Comparison of ENCODE assay signal across 10 cellular contexts in the genomic region with DNA sequence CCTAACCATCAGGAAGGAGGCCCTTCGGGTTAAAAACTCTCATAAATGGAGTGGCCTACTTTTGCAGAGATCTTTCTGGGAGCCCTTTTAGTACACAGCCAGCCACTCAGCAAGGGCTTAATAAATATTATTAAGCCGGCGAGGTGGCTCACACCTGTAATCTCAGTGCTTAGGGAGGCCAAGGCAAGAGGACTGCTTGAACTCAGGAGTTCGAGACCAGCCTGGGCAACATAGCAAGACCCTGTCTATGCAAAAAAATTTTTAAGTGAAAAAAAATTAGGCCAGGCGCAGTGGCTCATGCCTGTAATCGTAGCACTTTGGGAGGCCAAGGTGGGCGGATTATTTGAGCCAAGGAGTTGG. TPM values are rescaled to one million over a fixed set of nuclear protein-coding genes. Genes with fewer than 3 reads are reported as not detected.
DNase-seq lines count a peak whose midpoint lies in the region; ATAC-seq and TF ChIP-seq lines count a peak whose summit lies in the region.
"Had no signal": no experiment of that assay in that cellular context is flagged by ENCODE, and none has a peak within 500 bp of the region (broad histone marks: within the 10 kb centered on the region; RNA-seq: fewer than 3 reads in every experiment).

No MANE protein-coding gene starts in this region.

- H3K27ac ChIP-seq in SJSA1 (peak overlapping the region; percentile 23), esophagus squamous epithelium (peak overlapping the region; percentile 79 to 93 (median 90)), rectal smooth muscle tissue (ENCODE audit: low read depth, low read length) (peak overlapping the region; percentile 94)

- H3K9me3 ChIP-seq in SJSA1 (replicated peaks) (no peaks in the 10 kb centered on the region), esophagus squamous epithelium (no peaks in the 10 kb centered on the region)

- no peak for TF ChIP-seq CTCF in GM12864 (IDR thresholded peaks at IDR 0.05; ENCODE audit: low read depth, low read length, missing control alignments)
- no peak for TF ChIP-seq CTCF in esophagus squamous epithelium (IDR thresholded peaks at IDR 0.05)
- no peak for TF ChIP-seq CTCF in GM10266 (IDR thresholded peaks at IDR 0.05; ENCODE audit: control insufficient read depth, insufficient read depth, low read depth, missing control alignments)

- CTCF ChIA-PET in HEK293T (lab: Yijun Ruan, JAX): interaction anchor here (0.9 kb wide), 1 partner anchor 16 kb away, joined by 3 read pairs; no protein-coding TSS in a partner anchor

- ATAC-seq in GM18868 (IDR thresholded peaks at IDR 0.05; ENCODE audit: unreplicated experiment): no peak
- no peak for ATAC-seq in GM21619 (IDR thresholded peaks at IDR 0.05; ENCODE audit: unreplicated experiment)

- H3K9ac ChIP-seq in rectal smooth muscle tissue (ENCODE audit: low read length): no peak overlapping the region

- H3K4me3 ChIP-seq in GM12864 (ENCODE audit: low read depth, low read length): peak overlapping the region; percentile 57; the same call in 1 of the 2 replicates
- H3K4me3 ChIP-seq in SJSA1: peak overlapping the region; percentile 90
- H3K4me3 ChIP-seq in esophagus squamous epithelium: peak overlapping the region in 3 of 4 donors; percentile 73 to 89 (median 75)
- peak overlapping the region; percentile 55 for H3K4me3 ChIP-seq in rectal smooth muscle tissue (ENCODE audit: low read length)

- 82 to 84% methylated on average over 6 to 7 of the region's 7 CpGs for WGBS in esophagus squamous epithelium, 2 donors

- intact Hi-C loops in esophagus squamous epithelium (cut with DNase I): no loop called here

- H3K36me3 ChIP-seq in SJSA1 (peaks cover 45% of the 10 kb centered on the region), esophagus squamous epithelium (peaks cover 0 to 54% (median 4%) of the 10 kb centered on the region in 3 donors), rectal smooth muscle tissue (ENCODE audit: control insufficient read depth, insufficient read depth, low read length) (no peaks in the 10 kb centered on the region)

- peaks cover 58% of the 10 kb centered on the region for H3K4me1 ChIP-seq in SJSA1 (replicated peaks)
- peaks cover 13 to 67% (median 34%) of the 10 kb centered on the region in 3 donors for H3K4me1 ChIP-seq in esophagus squamous epithelium
- peaks cover 27% of the 10 kb centered on the region for H3K4me1 ChIP-seq in rectal smooth muscle tissue (ENCODE audit: control insufficient read depth, insufficient read depth, low read length)

- TF ChIP-seq POLR2A in esophagus squamous epithelium (IDR thresholded peaks at IDR 0.05): no peak

- no peak for DNase-seq in GM12864 (ENCODE audit: low read depth)
- DNase-seq in SJSA1 (ENCODE audit: low read depth in 1 of 2, low spot score in 2 of 2): no peak
- DNase-seq in esophagus squamous epithelium (lab: John Stamatoyannopoulos, UW): no peak
- no peak for DNase-seq in HEK293T (ENCODE audit: extremely low spot score)
- DNase-seq in GM10266 (ENCODE audit: extremely low spot score): no peak

- POLR2A ChIA-PET in HEK293T (lab: Yijun Ruan, JAX): interaction anchor here (0.6 to 1.2 kb wide), 3 partner anchors 10 to 59 kb away, joined by 3 to 4 read pairs (median 3); no protein-coding TSS in a partner anchor

- H3K27me3 ChIP-seq in SJSA1 (replicated peaks): no peaks in the 10 kb centered on the region
- no peaks in the 10 kb centered on the region for H3K27me3 ChIP-seq in esophagus squamous epithelium
- H3K27me3 ChIP-seq in rectal smooth muscle tissue (ENCODE audit: control insufficient read depth, insufficient read depth, low read length): no peaks in the 10 kb centered on the region

TF ChIP-seq in HEK293T, 16 proteins besides CTCF, POLR2A, EP300 and RAD21:
- TF ChIP-seq ARNT (IDR thresholded peaks at IDR 0.05) (no peak), BHLHE40 (IDR thresholded peaks at IDR 0.05; ENCODE audit: borderline replicate concordance) (no peak), TARDBP (IDR thresholded peaks at IDR 0.05) (no peak), LEF1 (IDR thresholded peaks at IDR 0.05; ENCODE audit: borderline replicate concordance) (no peak), SUZ12 (IDR thresholded peaks at IDR 0.05) (no peak), SP1 (IDR thresholded peaks at IDR 0.05) (no peak), L3MBTL2 (conservative IDR thresholded peaks at IDR 0.05) (no peak), ZNF384 (IDR thresholded peaks at IDR 0.05) (no peak), FOXK2 (IDR thresholded peaks at IDR 0.05) (no peak), ELF4 (IDR thresholded peaks at IDR 0.05) (no peak), HDGF (IDR thresholded peaks at IDR 0.05; ENCODE audit: borderline replicate concordance) (no peak), FOXM1 (IDR thresholded peaks at IDR 0.05; ENCODE audit: borderline replicate concordance) (no peak), CTBP1 (IDR thresholded peaks at IDR 0.05; ENCODE audit: borderline replicate concordance) (no peak), FOXA1 (IDR thresholded peaks at IDR 0.05) (no peak)
- TF ChIP-seq, protein P1, sequence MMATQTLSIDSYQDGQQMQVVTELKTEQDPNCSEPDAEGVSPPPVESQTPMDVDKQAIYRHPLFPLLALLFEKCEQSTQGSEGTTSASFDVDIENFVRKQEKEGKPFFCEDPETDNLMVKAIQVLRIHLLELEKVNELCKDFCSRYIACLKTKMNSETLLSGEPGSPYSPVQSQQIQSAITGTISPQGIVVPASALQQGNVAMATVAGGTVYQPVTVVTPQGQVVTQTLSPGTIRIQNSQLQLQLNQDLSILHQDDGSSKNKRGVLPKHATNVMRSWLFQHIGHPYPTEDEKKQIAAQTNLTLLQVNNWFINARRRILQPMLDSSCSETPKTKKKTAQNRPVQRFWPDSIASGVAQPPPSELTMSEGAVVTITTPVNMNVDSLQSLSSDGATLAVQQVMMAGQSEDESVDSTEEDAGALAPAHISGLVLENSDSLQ (IDR thresholded peaks at IDR 0.05): no peak

RNA-seq across cellular contexts. Expression of gene KANK2, which starts 0.8 kb away (rescaled TPM):
- 278 and 472 TPM in 2 replicates for total RNA-seq in SJSA1 (2014; rRNA removed; shearing (Covaris generic))
- 100 to 1,000 TPM in 1 of 4 donors, 10 to 100 TPM in 3; 29.3 to 287 (median 57.1) TPM for total RNA-seq in esophagus squamous epithelium

RNA-seq across cellular contexts. Expression of gene ANGPTL8, which starts 41.3 kb away (rescaled TPM):
- 0.61 TPM in 1 of 2 replicates, not detected in the other for total RNA-seq in SJSA1 (2014; rRNA removed; shearing (Covaris generic))
- total RNA-seq in esophagus squamous epithelium: not detected
- total RNA-seq: fibroblast of villous mesenchyme; T-helper 1 cell treated with Interleukin-12 subunit alpha and Interleukin-12 subunit beta and Interleukin-4 antibody, amounts not matched to agents 30 ng/mL and 1 ng/mL, for 36 hours had no signal

RNA-seq across cellular contexts. Expression of gene SPC24, which starts 42.6 kb away (rescaled TPM):
- total RNA-seq in SJSA1 (2014; rRNA removed; shearing (Covaris generic)): 120 and 143 TPM in 2 replicates
- 10 to 100 TPM in 1 of 4 donors, 1 to 10 TPM in 3; 2.9 to 10.9 (median 6.3) TPM for total RNA-seq in esophagus squamous epithelium

Comparison
In these comparisons a context has a peak if more than half of its experiments do, and no peak if none do; other contexts are left out.
1. H3K27ac ChIP-seq: peak in every context shown above with its lines; median percentile 94 in rectal smooth muscle tissue; 90 in esophagus squamous epithelium; 23 in SJSA1.
2. RNA of gene SPC24, which starts 42.6 kb away (total RNA-seq): 120 to 143 TPM in SJSA1; 2.9 to 10.9 TPM in esophagus squamous epithelium; every median in the first group is over 10 times any median in the second.
3. Peak in every context shown above with its lines, with median percentiles within 50 percentile points of each other: H3K4me3 ChIP-seq.